Comparison of ENCODE assay signal across 8 cellular contexts in genomic region chr10:132961-133898, GRCh38. TPM values are rescaled to one million over a fixed set of nuclear protein-coding genes. Genes with fewer than 3 reads are reported as not detected.
A peak's percentile ranks its signal among the peaks of the same experiment; 100 is the strongest.
DNase-seq lines count a peak whose midpoint lies in the region; ATAC-seq and TF ChIP-seq lines count a peak whose summit lies in the region.

No MANE protein-coding gene starts in this region.

- no peak overlapping the region for H3K27ac Mint-ChIP-seq in WTC11

- H3K4me3 ChIP-seq in heart left ventricle (peak overlapping the region in 9 of 12 donors; percentile 85 to 95 (median 90)), thyroid gland (replicated peaks in 1 of 3) (peak overlapping the region in 2 of 3 donors; percentile 28 to 65)

- no peak for TF ChIP-seq CTCF in heart left ventricle (IDR thresholded peaks at IDR 0.05)
- no peak for TF ChIP-seq CTCF in WTC11 (IDR thresholded peaks at IDR 0.05)
- TF ChIP-seq CTCF in thyroid gland (IDR thresholded peaks at IDR 0.05) = no peak

- WGBS in heart left ventricle, 4 donors = 70 to 75% (median 72%) methylated on average over 10 of the region's 10 CpGs
- WGBS in thyroid gland, 2 donors = 52 to 56% methylated on average over 10 of the region's 10 CpGs

- H3K4me1 Mint-ChIP-seq in WTC11 = peaks cover 31% of the 10 kb centered on the region

- H3K4me1 ChIP-seq in heart left ventricle = peaks cover 6 to 41% (median 32%) of the 10 kb centered on the region in 12 donors
- peaks cover 30% of the 10 kb centered on the region in 2 donors for H3K4me1 ChIP-seq in thyroid gland

- peaks cover 17% of the 10 kb centered on the region for H3K27me3 Mint-ChIP-seq in WTC11 (ENCODE audit: low read depth)

- H3K27me3 ChIP-seq in heart left ventricle (peaks cover 0 to 6% (median 0%) of the 10 kb centered on the region in 9 donors), thyroid gland (no peaks in the 10 kb centered on the region)

- H3K36me3 Mint-ChIP-seq in WTC11 = no peaks in the 10 kb centered on the region

- H3K9me3 ChIP-seq in heart left ventricle = no peaks in the 10 kb centered on the region
- no peaks in the 10 kb centered on the region for H3K9me3 ChIP-seq in thyroid gland

- POLR2A ChIA-PET in WTC11 (lab: Charles Lee) = no interaction called here

- no peaks in the 10 kb centered on the region for H3K9me3 Mint-ChIP-seq in WTC11

- H3K27ac ChIP-seq in heart left ventricle (peak overlapping the region in 3 of 12 donors; percentile 94 to 98 (median 96)), thyroid gland (peak overlapping the region; percentile 98 to 99 (median 99))

- peak overlapping the region; percentile 87 for H3K4me3 Mint-ChIP-seq in WTC11

- CTCF ChIA-PET in WTC11 (lab: Charles Lee) = interaction anchor here (1.0 kb wide), 1 partner anchor 57 kb away, joined by 3 read pairs; no protein-coding TSS in a partner anchor

- ATAC-seq in heart left ventricle (no peak), Right ventricle myocardium superior (ENCODE audit: poor library complexity) (no peak), WTC11 (no peak), HG03378 (IDR thresholded peaks at IDR 0.05; ENCODE audit: unreplicated experiment) (no peak)

- TF ChIP-seq POLR2A in heart left ventricle (IDR thresholded peaks at IDR 0.05) (no peak), thyroid gland (IDR thresholded peaks at IDR 0.05) (peak in 1 of 2 donors; percentile 82)

- H3K36me3 ChIP-seq in heart left ventricle = no peaks in the 10 kb centered on the region
- no peaks in the 10 kb centered on the region for H3K36me3 ChIP-seq in thyroid gland

- intact Hi-C loops in heart left ventricle (cut with DNase I) = no loop called here
- intact Hi-C loops in Right ventricle myocardium superior (cut with DNase I) = no loop called here
- intact Hi-C loops in thyroid gland (cut with DNase I) = no loop called here

- DNase-seq in heart left ventricle = no peak
- DNase-seq in Right ventricle myocardium superior = no peak
- no peak for DNase-seq in WTC11 (ENCODE audit: low spot score)
- DNase-seq in hepatic stellate cell (ENCODE audit: low spot score) = peak; percentile 69
- peak; percentile 38 to 43 for DNase-seq in thyroid gland
- DNase-seq in globus pallidus (ENCODE audit: low spot score) = no peak
- DNase-seq in NCI-H748 (lab: John Stamatoyannopoulos, UW; ENCODE audit: unreplicated experiment) = no peak

TF ChIP-seq in WTC11, 78 proteins besides CTCF, POLR2A, EP300 and RAD21:
- no peak for TF ChIP-seq RELA (CRISPR knock-in tag; IDR thresholded peaks at IDR 0.05; ENCODE audit: borderline replicate concordance)
- no peak for TF ChIP-seq TCF7 (CRISPR knock-in tag; IDR thresholded peaks at IDR 0.05; ENCODE audit: low read depth)
- no peak for TF ChIP-seq NR3C1 (CRISPR knock-in tag; conservative IDR thresholded peaks at IDR 0.05; ENCODE audit: low read depth)
- TF ChIP-seq GTF2I (CRISPR knock-in tag; conservative IDR thresholded peaks at IDR 0.05) = no peak
- TF ChIP-seq MLX (CRISPR knock-in tag; IDR thresholded peaks at IDR 0.05) = no peak
- no peak for TF ChIP-seq ZMAT4 (CRISPR knock-in tag; IDR thresholded peaks at IDR 0.05)
- no peak for TF ChIP-seq JUN (CRISPR knock-in tag; IDR thresholded peaks at IDR 0.05)
- no peak for TF ChIP-seq JAZF1 (CRISPR knock-in tag; IDR thresholded peaks at IDR 0.05)
- TF ChIP-seq MXD4 (CRISPR knock-in tag; IDR thresholded peaks at IDR 0.05; ENCODE audit: borderline replicate concordance) = no peak
- TF ChIP-seq AFF4 (CRISPR knock-in tag; IDR thresholded peaks at IDR 0.05; ENCODE audit: borderline replicate concordance) = no peak
- TF ChIP-seq ZNF423 (CRISPR knock-in tag; IDR thresholded peaks at IDR 0.05) = no peak
- TF ChIP-seq MYBL2 (CRISPR knock-in tag; IDR thresholded peaks at IDR 0.05) = no peak
- TF ChIP-seq KAT7 (CRISPR knock-in tag; IDR thresholded peaks at IDR 0.05; ENCODE audit: borderline replicate concordance) = no peak
- TF ChIP-seq ZNF425 (CRISPR knock-in tag; conservative IDR thresholded peaks at IDR 0.05) = no peak
- no peak for TF ChIP-seq PREB (CRISPR knock-in tag; IDR thresholded peaks at IDR 0.05; ENCODE audit: borderline replicate concordance)
- no peak for TF ChIP-seq ZNF671 (CRISPR knock-in tag; IDR thresholded peaks at IDR 0.05)
TF ChIP-seq in WTC11: peak in this region for 0.

RNA-seq across cellular contexts. Expression of gene ZMYND11, which starts 2.0 kb away (rescaled TPM):
- total RNA-seq in heart left ventricle (10 to 100 TPM; 58.0 to 96.6 (median 75.1) TPM), Right ventricle myocardium superior (64.9 TPM), WTC11 (2021) (19.2 to 22.3 TPM (median 19.7 TPM) in 3 replicates), thyroid gland (100 to 1,000 TPM; 127 to 179 (median 154) TPM)
- 10 to 100 TPM; 22.7 to 54.6 TPM for polyA plus RNA-seq in heart left ventricle

Comparison
In these comparisons a context has a peak if more than half of its experiments do, and no peak if none do; other contexts are left out.
1. DNase-seq: peak in hepatic stellate cell (single experiment) and thyroid gland (2 of 2); none in heart left ventricle (0 of 5), Right ventricle myocardium superior (single experiment), WTC11 (single experiment), globus pallidus (single experiment) and NCI-H748 (single experiment).